Comparison of ENCODE assay signal across 1 cellular context in the genomic region with DNA sequence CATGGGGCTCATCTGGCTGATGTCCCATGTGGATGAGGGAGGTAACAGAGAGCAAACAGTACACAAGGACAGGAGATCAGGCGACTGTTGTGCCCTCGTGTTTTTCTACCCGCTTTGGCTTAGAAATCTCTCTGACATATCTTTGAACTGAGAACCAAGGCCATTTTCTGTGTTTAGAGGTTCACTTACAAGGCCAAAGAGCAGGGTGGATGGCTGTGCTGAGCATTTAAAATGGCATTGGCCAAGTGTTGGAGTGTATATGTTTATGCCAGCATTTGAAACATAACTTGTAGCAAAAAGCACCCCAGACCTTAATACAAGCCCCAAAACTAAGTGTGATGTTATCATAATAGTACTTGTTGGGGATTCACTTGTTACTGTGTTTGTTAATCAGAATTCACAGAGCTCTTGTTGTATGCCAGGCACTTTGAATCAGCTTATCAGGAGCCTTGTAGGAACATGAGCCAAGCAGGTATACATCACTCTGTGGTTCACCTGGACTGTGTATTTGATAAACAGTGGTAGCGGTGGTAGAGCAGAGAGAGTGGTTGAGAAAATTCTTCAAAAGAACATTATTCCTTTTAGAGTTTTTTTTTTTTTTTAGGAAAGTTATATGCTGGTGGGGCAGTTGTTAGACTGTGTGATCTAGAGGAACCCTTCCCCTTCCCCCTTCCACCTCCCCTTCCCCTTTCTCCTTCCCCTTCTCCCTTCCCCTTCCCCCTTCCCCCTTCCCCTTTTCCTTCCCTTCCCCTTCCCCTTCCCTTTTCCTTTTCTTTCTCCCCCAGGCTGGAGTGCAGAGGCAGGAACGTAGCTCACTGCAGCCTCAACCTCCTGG.
TF ChIP-seq lines count a peak whose summit lies in the region.

No MANE protein-coding gene starts in this region.

TF ChIP-seq in HepG2, 621 proteins besides CTCF, POLR2A, EP300 and RAD21 (continued from another document and continues in another):
- peak; percentile 83 for TF ChIP-seq SIX1 (CRISPR knock-in tag; IDR thresholded peaks at IDR 0.05; ENCODE audit: borderline replicate concordance)
- TF ChIP-seq, protein P1, sequence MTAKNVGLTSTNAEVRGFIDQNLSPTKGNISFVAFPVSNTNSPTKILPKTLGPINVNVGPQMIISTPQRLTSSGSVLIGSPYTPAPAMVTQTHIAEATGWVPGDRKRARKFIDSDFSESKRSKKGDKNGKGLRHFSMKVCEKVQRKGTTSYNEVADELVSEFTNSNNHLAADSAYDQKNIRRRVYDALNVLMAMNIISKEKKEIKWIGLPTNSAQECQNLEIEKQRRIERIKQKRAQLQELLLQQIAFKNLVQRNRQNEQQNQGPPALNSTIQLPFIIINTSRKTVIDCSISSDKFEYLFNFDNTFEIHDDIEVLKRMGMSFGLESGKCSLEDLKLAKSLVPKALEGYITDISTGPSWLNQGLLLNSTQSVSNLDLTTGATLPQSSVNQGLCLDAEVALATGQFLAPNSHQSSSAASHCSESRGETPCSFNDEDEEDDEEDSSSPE (CRISPR knock-in tag; IDR thresholded peaks at IDR 0.05), result peak; percentile 81
- peak; percentile 49; the same call in 1 of the 2 replicates for TF ChIP-seq BHLHE40 (IDR thresholded peaks at IDR 0.05; ENCODE audit: low read length)
- no peak for TF ChIP-seq ZNF670 (CRISPR knock-in tag; IDR thresholded peaks at IDR 0.05; ENCODE audit: borderline replicate concordance)
- TF ChIP-seq ZNF296 (CRISPR knock-in tag; conservative IDR thresholded peaks at IDR 0.05), result no peak
- TF ChIP-seq MED8 (CRISPR knock-in tag; IDR thresholded peaks at IDR 0.05; ENCODE audit: insufficient replicate concordance), result no peak
- TF ChIP-seq DMAP1 (CRISPR knock-in tag; IDR thresholded peaks at IDR 0.05), result peak; percentile 90
- no peak for TF ChIP-seq HNRNPUL1 (IDR thresholded peaks at IDR 0.05; ENCODE audit: low read depth, low read length)
- peak; percentile 70; the same call in 1 of the 2 replicates for TF ChIP-seq BRCA1 (CRISPR knock-in tag; IDR thresholded peaks at IDR 0.05)
- TF ChIP-seq SMAD3 (CRISPR knock-in tag; IDR thresholded peaks at IDR 0.05), result peak; percentile 98
- no peak for TF ChIP-seq FIP1L1 (IDR thresholded peaks at IDR 0.05; ENCODE audit: borderline replicate concordance, insufficient read depth, low read depth, low read length)
- TF ChIP-seq TAF15 (IDR thresholded peaks at IDR 0.05; ENCODE audit: low read depth, low read length, poor library complexity, severe bottlenecking), result no peak
- no peak for TF ChIP-seq ATF7 (IDR thresholded peaks at IDR 0.05)
- no peak; the same call in 1 of the 2 replicates for TF ChIP-seq ATF7 (CRISPR knock-in tag; IDR thresholded peaks at IDR 0.05)
- no peak for TF ChIP-seq TBX3 (IDR thresholded peaks at IDR 0.05; ENCODE audit: borderline replicate concordance)
- TF ChIP-seq, protein P2, sequence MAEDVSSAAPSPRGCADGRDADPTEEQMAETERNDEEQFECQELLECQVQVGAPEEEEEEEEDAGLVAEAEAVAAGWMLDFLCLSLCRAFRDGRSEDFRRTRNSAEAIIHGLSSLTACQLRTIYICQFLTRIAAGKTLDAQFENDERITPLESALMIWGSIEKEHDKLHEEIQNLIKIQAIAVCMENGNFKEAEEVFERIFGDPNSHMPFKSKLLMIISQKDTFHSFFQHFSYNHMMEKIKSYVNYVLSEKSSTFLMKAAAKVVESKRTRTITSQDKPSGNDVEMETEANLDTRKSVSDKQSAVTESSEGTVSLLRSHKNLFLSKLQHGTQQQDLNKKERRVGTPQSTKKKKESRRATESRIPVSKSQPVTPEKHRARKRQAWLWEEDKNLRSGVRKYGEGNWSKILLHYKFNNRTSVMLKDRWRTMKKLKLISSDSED (CRISPR knock-in tag; IDR thresholded peaks at IDR 0.05), result no peak
- TF ChIP-seq, protein P3, sequence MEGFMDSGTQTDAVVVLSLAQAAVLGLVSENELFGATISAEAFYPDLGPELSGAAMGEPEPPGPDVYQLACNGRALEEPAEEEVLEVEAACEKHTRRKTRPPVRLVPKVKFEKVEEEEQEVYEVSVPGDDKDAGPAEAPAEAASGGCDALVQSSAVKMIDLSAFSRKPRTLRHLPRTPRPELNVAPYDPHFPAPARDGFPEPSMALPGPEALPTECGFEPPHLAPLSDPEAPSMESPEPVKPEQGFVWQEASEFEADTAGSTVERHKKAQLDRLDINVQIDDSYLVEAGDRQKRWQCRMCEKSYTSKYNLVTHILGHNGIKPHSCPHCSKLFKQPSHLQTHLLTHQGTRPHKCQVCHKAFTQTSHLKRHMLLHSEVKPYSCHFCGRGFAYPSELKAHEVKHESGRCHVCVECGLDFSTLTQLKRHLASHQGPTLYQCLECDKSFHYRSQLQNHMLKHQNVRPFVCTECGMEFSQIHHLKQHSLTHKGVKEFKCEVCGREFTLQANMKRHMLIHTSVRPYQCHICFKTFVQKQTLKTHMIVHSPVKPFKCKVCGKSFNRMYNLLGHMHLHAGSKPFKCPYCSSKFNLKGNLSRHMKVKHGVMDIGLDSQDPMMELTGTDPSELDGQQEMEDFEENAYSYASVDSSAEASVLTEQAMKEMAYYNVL (CRISPR knock-in tag; IDR thresholded peaks at IDR 0.05; ENCODE audit: borderline replicate concordance), result peak; percentile 89; the same call in 1 of the 2 replicates
- TF ChIP-seq, protein P4, sequence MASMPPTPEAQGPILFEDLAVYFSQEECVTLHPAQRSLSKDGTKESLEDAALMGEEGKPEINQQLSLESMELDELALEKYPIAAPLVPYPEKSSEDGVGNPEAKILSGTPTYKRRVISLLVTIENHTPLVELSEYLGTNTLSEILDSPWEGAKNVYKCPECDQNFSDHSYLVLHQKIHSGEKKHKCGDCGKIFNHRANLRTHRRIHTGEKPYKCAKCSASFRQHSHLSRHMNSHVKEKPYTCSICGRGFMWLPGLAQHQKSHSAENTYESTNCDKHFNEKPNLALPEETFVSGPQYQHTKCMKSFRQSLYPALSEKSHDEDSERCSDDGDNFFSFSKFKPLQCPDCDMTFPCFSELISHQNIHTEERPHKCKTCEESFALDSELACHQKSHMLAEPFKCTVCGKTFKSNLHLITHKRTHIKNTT (CRISPR knock-in tag; IDR thresholded peaks at IDR 0.05), result no peak
- TF ChIP-seq, protein P5, sequence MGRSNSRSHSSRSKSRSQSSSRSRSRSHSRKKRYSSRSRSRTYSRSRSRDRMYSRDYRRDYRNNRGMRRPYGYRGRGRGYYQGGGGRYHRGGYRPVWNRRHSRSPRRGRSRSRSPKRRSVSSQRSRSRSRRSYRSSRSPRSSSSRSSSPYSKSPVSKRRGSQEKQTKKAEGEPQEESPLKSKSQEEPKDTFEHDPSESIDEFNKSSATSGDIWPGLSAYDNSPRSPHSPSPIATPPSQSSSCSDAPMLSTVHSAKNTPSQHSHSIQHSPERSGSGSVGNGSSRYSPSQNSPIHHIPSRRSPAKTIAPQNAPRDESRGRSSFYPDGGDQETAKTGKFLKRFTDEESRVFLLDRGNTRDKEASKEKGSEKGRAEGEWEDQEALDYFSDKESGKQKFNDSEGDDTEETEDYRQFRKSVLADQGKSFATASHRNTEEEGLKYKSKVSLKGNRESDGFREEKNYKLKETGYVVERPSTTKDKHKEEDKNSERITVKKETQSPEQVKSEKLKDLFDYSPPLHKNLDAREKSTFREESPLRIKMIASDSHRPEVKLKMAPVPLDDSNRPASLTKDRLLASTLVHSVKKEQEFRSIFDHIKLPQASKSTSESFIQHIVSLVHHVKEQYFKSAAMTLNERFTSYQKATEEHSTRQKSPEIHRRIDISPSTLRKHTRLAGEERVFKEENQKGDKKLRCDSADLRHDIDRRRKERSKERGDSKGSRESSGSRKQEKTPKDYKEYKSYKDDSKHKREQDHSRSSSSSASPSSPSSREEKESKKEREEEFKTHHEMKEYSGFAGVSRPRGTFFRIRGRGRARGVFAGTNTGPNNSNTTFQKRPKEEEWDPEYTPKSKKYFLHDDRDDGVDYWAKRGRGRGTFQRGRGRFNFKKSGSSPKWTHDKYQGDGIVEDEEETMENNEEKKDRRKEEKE (IDR thresholded peaks at IDR 0.05), result no peak
- peak; percentile 93 for TF ChIP-seq ZMYM4 (CRISPR knock-in tag; IDR thresholded peaks at IDR 0.05)
- TF ChIP-seq, protein P6, sequence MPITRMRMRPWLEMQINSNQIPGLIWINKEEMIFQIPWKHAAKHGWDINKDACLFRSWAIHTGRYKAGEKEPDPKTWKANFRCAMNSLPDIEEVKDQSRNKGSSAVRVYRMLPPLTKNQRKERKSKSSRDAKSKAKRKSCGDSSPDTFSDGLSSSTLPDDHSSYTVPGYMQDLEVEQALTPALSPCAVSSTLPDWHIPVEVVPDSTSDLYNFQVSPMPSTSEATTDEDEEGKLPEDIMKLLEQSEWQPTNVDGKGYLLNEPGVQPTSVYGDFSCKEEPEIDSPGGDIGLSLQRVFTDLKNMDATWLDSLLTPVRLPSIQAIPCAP (CRISPR knock-in tag; IDR thresholded peaks at IDR 0.05; ENCODE audit: low read depth), result no peak
- TF ChIP-seq, protein P7, sequence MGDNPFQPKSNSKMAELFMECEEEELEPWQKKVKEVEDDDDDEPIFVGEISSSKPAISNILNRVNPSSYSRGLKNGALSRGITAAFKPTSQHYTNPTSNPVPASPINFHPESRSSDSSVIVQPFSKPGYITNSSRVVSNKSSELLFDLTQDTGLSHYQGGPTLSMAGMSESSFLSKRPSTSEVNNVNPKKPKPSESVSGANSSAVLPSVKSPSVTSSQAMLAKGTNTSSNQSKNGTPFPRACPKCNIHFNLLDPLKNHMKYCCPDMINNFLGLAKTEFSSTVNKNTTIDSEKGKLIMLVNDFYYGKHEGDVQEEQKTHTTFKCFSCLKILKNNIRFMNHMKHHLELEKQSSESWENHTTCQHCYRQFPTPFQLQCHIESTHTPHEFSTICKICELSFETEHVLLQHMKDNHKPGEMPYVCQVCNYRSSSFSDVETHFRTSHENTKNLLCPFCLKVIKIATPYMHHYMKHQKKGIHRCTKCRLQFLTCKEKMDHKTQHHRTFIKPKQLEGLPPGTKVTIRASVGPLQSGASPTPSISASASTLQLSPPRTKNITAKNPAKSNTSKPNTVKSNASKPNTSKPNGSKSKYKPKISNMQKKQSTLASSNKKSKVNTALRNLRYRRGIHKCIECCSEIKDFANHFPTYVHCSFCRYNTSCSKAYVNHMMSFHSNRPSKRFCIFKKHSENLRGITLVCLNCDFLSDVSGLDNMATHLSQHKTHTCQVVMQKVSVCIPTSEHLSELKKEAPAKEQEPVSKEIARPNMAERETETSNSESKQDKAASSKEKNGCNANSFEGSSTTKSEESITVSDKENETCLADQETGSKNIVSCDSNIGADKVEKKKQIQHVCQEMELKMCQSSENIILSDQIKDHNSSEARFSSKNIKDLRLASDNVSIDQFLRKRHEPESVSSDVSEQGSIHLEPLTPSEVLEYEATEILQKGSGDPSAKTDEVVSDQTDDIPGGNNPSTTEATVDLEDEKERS (CRISPR knock-in tag; IDR thresholded peaks at IDR 0.05), result peak; percentile 52; the same call in 1 of the 2 replicates
- peak; percentile 92 for TF ChIP-seq BCL6 (CRISPR knock-in tag; IDR thresholded peaks at IDR 0.05)
- peak; percentile 77; the same call in 1 of the 2 replicates for TF ChIP-seq THAP11 (CRISPR knock-in tag; IDR thresholded peaks at IDR 0.05)
- peak; percentile 96 for TF ChIP-seq SAP130 (CRISPR knock-in tag; IDR thresholded peaks at IDR 0.05; ENCODE audit: low read depth)
- no peak for TF ChIP-seq SCMH1 (CRISPR knock-in tag; IDR thresholded peaks at IDR 0.05; ENCODE audit: borderline replicate concordance)
- TF ChIP-seq ZNF224 (CRISPR knock-in tag; IDR thresholded peaks at IDR 0.05), result no peak
- TF ChIP-seq ZNF879 (CRISPR knock-in tag; IDR thresholded peaks at IDR 0.05), result no peak
- TF ChIP-seq AKAP8 (CRISPR knock-in tag; IDR thresholded peaks at IDR 0.05), result peak; percentile 46; the same call in 1 of the 2 replicates
- no peak for TF ChIP-seq CC2D1A (CRISPR knock-in tag; IDR thresholded peaks at IDR 0.05)
- no peak for TF ChIP-seq ZBTB7A (CRISPR knock-in tag; IDR thresholded peaks at IDR 0.05)
- peak; percentile 90; the same call in 1 of the 2 replicates for TF ChIP-seq RXRA (CRISPR knock-in tag; IDR thresholded peaks at IDR 0.05)
- TF ChIP-seq, protein P8, sequence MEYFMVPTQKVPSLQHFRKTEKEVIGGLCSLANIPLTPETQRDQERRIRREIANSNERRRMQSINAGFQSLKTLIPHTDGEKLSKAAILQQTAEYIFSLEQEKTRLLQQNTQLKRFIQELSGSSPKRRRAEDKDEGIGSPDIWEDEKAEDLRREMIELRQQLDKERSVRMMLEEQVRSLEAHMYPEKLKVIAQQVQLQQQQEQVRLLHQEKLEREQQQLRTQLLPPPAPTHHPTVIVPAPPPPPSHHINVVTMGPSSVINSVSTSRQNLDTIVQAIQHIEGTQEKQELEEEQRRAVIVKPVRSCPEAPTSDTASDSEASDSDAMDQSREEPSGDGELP (IDR thresholded peaks at IDR 0.05; ENCODE audit: borderline replicate concordance, low read depth), result 0 out of 2 replicates have a peak, but pooled peaks have one; percentile 3
- peak; percentile 97 for TF ChIP-seq POGZ (CRISPR knock-in tag; IDR thresholded peaks at IDR 0.05)
- peak; percentile 96 for TF ChIP-seq MIER3 (CRISPR knock-in tag; IDR thresholded peaks at IDR 0.05; ENCODE audit: borderline replicate concordance)
- no peak; the same call in 1 of the 2 replicates for TF ChIP-seq KDM3A (CRISPR knock-in tag; IDR thresholded peaks at IDR 0.05; ENCODE audit: low read depth)
- TF ChIP-seq SIX4 (CRISPR knock-in tag; IDR thresholded peaks at IDR 0.05), result peak; percentile 83; the same call in 1 of the 2 replicates
- TF ChIP-seq, protein P9, sequence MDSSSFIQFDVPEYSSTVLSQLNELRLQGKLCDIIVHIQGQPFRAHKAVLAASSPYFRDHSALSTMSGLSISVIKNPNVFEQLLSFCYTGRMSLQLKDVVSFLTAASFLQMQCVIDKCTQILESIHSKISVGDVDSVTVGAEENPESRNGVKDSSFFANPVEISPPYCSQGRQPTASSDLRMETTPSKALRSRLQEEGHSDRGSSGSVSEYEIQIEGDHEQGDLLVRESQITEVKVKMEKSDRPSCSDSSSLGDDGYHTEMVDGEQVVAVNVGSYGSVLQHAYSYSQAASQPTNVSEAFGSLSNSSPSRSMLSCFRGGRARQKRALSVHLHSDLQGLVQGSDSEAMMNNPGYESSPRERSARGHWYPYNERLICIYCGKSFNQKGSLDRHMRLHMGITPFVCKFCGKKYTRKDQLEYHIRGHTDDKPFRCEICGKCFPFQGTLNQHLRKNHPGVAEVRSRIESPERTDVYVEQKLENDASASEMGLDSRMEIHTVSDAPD (CRISPR knock-in tag; IDR thresholded peaks at IDR 0.05), result no peak; the same call in 1 of the 2 replicates
- TF ChIP-seq, protein P10, sequence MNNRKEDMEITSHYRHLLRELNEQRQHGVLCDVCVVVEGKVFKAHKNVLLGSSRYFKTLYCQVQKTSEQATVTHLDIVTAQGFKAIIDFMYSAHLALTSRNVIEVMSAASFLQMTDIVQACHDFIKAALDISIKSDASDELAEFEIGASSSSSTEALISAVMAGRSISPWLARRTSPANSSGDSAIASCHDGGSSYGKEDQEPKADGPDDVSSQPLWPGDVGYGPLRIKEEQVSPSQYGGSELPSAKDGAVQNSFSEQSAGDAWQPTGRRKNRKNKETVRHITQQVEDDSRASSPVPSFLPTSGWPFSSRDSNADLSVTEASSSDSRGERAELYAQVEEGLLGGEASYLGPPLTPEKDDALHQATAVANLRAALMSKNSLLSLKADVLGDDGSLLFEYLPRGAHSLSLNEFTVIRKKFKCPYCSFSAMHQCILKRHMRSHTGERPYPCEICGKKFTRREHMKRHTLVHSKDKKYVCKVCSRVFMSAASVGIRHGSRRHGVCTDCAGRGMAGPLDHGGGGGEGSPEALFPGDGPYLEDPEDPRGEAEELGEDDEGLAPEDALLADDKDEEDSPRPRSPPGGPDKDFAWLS (CRISPR knock-in tag; IDR thresholded peaks at IDR 0.05; ENCODE audit: borderline replicate concordance), result no peak; the same call in 1 of the 2 replicates
- TF ChIP-seq CCDC6 (CRISPR knock-in tag; IDR thresholded peaks at IDR 0.05), result 0 out of 2 replicates have a peak, but pooled peaks have one; percentile 8
